Comparison of ENCODE assay signal across 1 cellular context in the genomic region with DNA sequence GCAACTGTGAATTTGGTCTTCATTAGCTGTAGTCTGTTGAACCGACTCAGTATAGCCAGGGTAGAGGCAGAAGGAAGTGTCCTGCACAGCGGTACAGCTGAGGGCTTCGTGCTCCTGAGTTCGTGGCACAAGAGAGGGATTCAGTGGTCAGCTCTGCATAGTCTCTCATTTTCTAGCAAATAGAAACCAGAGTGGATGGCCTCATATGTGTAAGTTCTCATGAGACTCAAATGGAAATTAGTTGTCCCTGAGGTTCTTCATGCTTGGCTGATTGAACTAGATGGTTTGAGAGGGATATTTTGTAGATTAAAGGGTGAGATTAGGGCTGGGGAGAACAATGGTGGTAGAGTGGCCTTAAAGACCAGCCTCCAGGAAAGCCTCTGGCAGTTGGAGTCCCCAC.
TF ChIP-seq lines count a peak whose summit lies in the region.

No MANE protein-coding gene starts in this region.

TF ChIP-seq in WTC11, 78 proteins besides CTCF, POLR2A, EP300 and RAD21 (continued from another document):
- TF ChIP-seq PRDM15 (CRISPR knock-in tag; IDR thresholded peaks at IDR 0.05), result no peak
- no peak for TF ChIP-seq ELF4 (CRISPR knock-in tag; IDR thresholded peaks at IDR 0.05; ENCODE audit: low read depth)
- TF ChIP-seq JAZF1 (CRISPR knock-in tag; IDR thresholded peaks at IDR 0.05), result no peak
- TF ChIP-seq E2F4 (CRISPR knock-in tag; IDR thresholded peaks at IDR 0.05; ENCODE audit: borderline replicate concordance, low read depth), result no peak
- no peak for TF ChIP-seq EMX1 (CRISPR knock-in tag; IDR thresholded peaks at IDR 0.05)
- no peak for TF ChIP-seq ZNF232 (CRISPR knock-in tag; IDR thresholded peaks at IDR 0.05)
TF ChIP-seq in WTC11: peak in this region for 0.
